ENCODE assay signal across 8 cellular contexts in genomic region chr1:13725714-13726175, GRCh38. TPM values are rescaled to one million over a fixed set of nuclear protein-coding genes. Genes with fewer than 3 reads are reported as not detected.
DNase-seq lines count a peak whose midpoint lies in the region; ATAC-seq, FAIRE-seq and TF ChIP-seq lines count a peak whose summit lies in the region.

No MANE protein-coding gene starts in this region.

- H3K27ac ChIP-seq in prostate gland: no peak overlapping the region

- H3K9me3 ChIP-seq in prostate gland: no peaks in the 10 kb centered on the region

- POLR2A ChIA-PET in activated CD4-positive, alpha-beta T cell treated with anti-CD3 and anti-CD28 coated beads, Interleukin-2, amount 10 ng/mL, durations not matched to agents 7 days and 5 days (lab: Charles Lee): interaction anchor here (0.6 kb wide), 1 partner anchor 27 kb away, joined by 3 read pairs; no protein-coding TSS in a partner anchor

- FAIRE-seq in HTR-8/SVneo (lab: Jason Lieb, UNC): no peak

- H3K4me3 Mint-ChIP-seq in activated CD4-positive, alpha-beta T cell treated with anti-CD3 and anti-CD28 coated beads, Interleukin-2, amount 10 ng/mL, durations not matched to agents 7 days and 5 days: no peak overlapping the region

- ATAC-seq in HG02763 (IDR thresholded peaks at IDR 0.05; ENCODE audit: unreplicated experiment) (no peak), HG03159 (IDR thresholded peaks at IDR 0.05; ENCODE audit: unreplicated experiment) (no peak)

- peaks cover 6% of the 10 kb centered on the region for H3K36me3 Mint-ChIP-seq in activated CD4-positive, alpha-beta T cell treated with anti-CD3 and anti-CD28 coated beads, Interleukin-2, amount 10 ng/mL, durations not matched to agents 7 days and 5 days (ENCODE audit: low read depth)

- CTCF ChIA-PET in activated CD4-positive, alpha-beta T cell treated with anti-CD3 and anti-CD28 coated beads, Interleukin-2, amount 10 ng/mL, durations not matched to agents 7 days and 5 days (lab: Charles Lee): interaction anchor here (0.7 to 1.5 kb wide), 11 partner anchors 10 to 79 kb away, joined by 3 to 7 read pairs (median 3); no protein-coding TSS in a partner anchor

- TF ChIP-seq CTCF in epithelial cell of proximal tubule (conservative IDR thresholded peaks at IDR 0.05; ENCODE audit: low read depth, low read length) (peak; percentile 72), prostate gland (IDR thresholded peaks at IDR 0.05) (peak in 3 of 4 experiments; percentile 35 to 63 (median 54))

- 45% methylated on average over 4 of the region's 4 CpGs for WGBS in prostate gland

- no peaks in the 10 kb centered on the region for H3K27me3 Mint-ChIP-seq in activated CD4-positive, alpha-beta T cell treated with anti-CD3 and anti-CD28 coated beads, Interleukin-2, amount 10 ng/mL, durations not matched to agents 7 days and 5 days

- TF ChIP-seq POLR2A in prostate gland (IDR thresholded peaks at IDR 0.05): no peak

- DNase-seq in Daoy (ENCODE audit: low read depth): peak; percentile 29
- peak; percentile 18 for DNase-seq in HTR-8/SVneo (ENCODE audit: insufficient read length, low spot score)
- peak; percentile 71 for DNase-seq in activated CD4-positive, alpha-beta T cell treated with anti-CD3 and anti-CD28 coated beads, Interleukin-2, amount 10 ng/mL, durations not matched to agents 7 days and 5 days
- no peak for DNase-seq in epithelial cell of proximal tubule (ENCODE audit: low read depth)
- DNase-seq in prostate gland (ENCODE audit: low spot score): peak; percentile 24
- no peak for DNase-seq in NCI-H1417 (lab: John Stamatoyannopoulos, UW)

- intact Hi-C loops in prostate gland (cut with DNase I): loop anchor here (5.0 kb wide), 1 partner anchor 58 kb away; no protein-coding TSS in a partner anchor

- no peak overlapping the region for H3K27ac Mint-ChIP-seq in activated CD4-positive, alpha-beta T cell treated with anti-CD3 and anti-CD28 coated beads, Interleukin-2, amount 10 ng/mL, durations not matched to agents 7 days and 5 days

- peaks cover 46% of the 10 kb centered on the region for H3K4me1 Mint-ChIP-seq in activated CD4-positive, alpha-beta T cell treated with anti-CD3 and anti-CD28 coated beads, Interleukin-2, amount 10 ng/mL, durations not matched to agents 7 days and 5 days

- no peaks in the 10 kb centered on the region for H3K36me3 ChIP-seq in prostate gland

- H3K27me3 ChIP-seq in prostate gland (replicated peaks; ENCODE audit: insufficient read depth): no peaks in the 10 kb centered on the region

- H3K4me1 ChIP-seq in prostate gland (replicated peaks): no peaks in the 10 kb centered on the region

- no peaks in the 10 kb centered on the region for H3K9me3 Mint-ChIP-seq in activated CD4-positive, alpha-beta T cell treated with anti-CD3 and anti-CD28 coated beads, Interleukin-2, amount 10 ng/mL, durations not matched to agents 7 days and 5 days

- H3K4me3 ChIP-seq in epithelial cell of proximal tubule (ENCODE audit: low read depth, low read length): no peak overlapping the region
- no peak overlapping the region for H3K4me3 ChIP-seq in prostate gland

RNA-seq across cellular contexts. Expression of gene PRDM2, which starts 25.8 kb away (rescaled TPM):
- 11.0 and 12.2 TPM in 2 replicates for total RNA-seq in Daoy (2014; rRNA removed; shearing (Covaris generic))
- 10 to 100 TPM; 57.7 to 63.1 TPM for total RNA-seq in activated CD4-positive, alpha-beta T cell treated with anti-CD3 and anti-CD28 coated beads, Interleukin-2, amount 10 ng/mL, durations not matched to agents 7 days and 5 days
- total RNA-seq in epithelial cell of proximal tubule (10.3 and 12.5 TPM in 2 replicates), prostate gland (10 to 100 TPM; 27.8 to 38.9 TPM)

Comparison
In these comparisons a context has a peak if more than half of its experiments do, and no peak if none do; other contexts are left out.
1. DNase-seq: peak in Daoy (single experiment), HTR-8/SVneo (single experiment), activated CD4-positive, alpha-beta T cell treated with anti-CD3 and anti-CD28 coated beads, Interleukin-2, amount 10 ng/mL, durations not matched to agents 7 days and 5 days (single experiment) and prostate gland (single experiment); none in epithelial cell of proximal tubule (single experiment) and NCI-H1417 (0 of 3).